8 cellular contexts compared by ENCODE assay signal in the genomic region with DNA sequence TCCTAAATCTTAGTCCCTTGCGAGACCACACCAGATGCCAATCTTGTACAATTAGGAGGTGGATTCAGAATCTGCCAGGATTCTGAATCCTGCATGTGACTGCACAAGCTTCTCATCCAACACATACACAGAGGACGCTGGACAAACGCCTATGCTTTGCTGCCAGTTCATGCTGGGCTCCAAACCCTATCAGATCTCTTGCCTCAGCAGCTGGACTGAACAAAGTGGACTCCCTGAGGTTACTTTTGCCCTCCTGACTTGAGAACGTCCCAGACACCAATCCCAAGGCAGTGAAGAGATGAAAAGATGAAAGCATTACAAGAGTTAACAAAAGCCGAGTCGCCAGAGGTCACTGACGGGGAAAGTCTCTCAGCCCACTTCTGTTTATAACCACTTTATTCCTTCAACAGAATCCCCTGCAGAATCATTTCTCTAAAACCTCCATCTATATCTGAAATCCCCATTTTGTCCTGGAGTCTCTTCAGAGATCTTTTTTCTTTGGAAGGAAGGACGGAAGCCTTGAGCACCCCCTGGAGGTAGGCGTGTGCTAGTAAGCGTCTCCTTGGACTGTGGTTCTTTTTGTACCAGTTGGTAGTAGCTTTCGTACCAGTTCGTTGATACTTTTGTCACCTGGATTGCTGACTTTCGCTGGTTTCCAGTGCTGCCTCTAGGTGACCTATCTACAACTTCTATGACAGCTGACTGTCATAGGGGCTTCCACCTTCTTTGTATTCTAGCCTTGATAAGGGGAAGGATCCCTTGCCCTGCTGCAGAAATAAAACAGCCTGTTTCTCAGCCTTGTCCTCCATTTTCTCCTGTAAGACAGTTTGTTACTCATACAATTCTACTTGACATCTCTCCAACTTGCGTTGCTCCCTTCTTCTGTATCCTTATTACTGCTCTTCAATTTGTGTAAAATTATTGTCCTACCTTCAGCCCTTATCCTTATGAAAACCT. TPM values are rescaled to one million over a fixed set of nuclear protein-coding genes. Genes with fewer than 3 reads are reported as not detected.
DNase-seq lines count a peak whose midpoint lies in the region; ATAC-seq, FAIRE-seq and TF ChIP-seq lines count a peak whose summit lies in the region.

No MANE protein-coding gene starts in this region.

- no peaks in the 10 kb centered on the region for H4K20me1 ChIP-seq in OCI-LY7 (ENCODE audit: insufficient read depth, low read length)

- no peaks in the 10 kb centered on the region for H3K27me3 ChIP-seq in Caco-2 (replicated peaks; ENCODE audit: control insufficient read depth, insufficient read depth, low read length)
- no peaks in the 10 kb centered on the region for H3K27me3 ChIP-seq in neutrophil

- no TSS peak for BruUV-seq in Caco-2 (replicated peaks; lab: Mats Ljungman, UMichigan)
- no TSS peak for BruUV-seq in OCI-LY7 (replicated peaks; lab: Mats Ljungman, UMichigan)

- ATAC-seq in GM21367 (IDR thresholded peaks at IDR 0.05; ENCODE audit: unreplicated experiment): peak; percentile 44

- H3K27ac Mint-ChIP-seq in Caco-2 (ENCODE audit: unreplicated experiment): peak overlapping the region; percentile 25

- H3K4me2 ChIP-seq in OCI-LY7 (ENCODE audit: low read length): peak overlapping the region; percentile 59

- H3K4me1 ChIP-seq in Caco-2 (peaks cover 12% of the 10 kb centered on the region), OCI-LY7 (ENCODE audit: insufficient read depth, low read length, poor library complexity, severe bottlenecking) (peaks cover 9% of the 10 kb centered on the region), neutrophil (ENCODE audit: control insufficient read depth in 1 of 2, insufficient read depth in 1 of 2, low read depth in 1 of 2, low read length in 1 of 2) (peaks cover 22 to 24% of the 10 kb centered on the region in 2 experiments)

- H3K36me3 ChIP-seq in Caco-2 (ENCODE audit: control insufficient read depth, insufficient read depth, low read length) (no peaks in the 10 kb centered on the region), OCI-LY7 (ENCODE audit: insufficient read depth, low read length) (no peaks in the 10 kb centered on the region), neutrophil (no peaks in the 10 kb centered on the region)

- no peaks in the 10 kb centered on the region for H3K36me3 Mint-ChIP-seq in Caco-2 (ENCODE audit: insufficient read depth, unreplicated experiment)

- H3K9me3 ChIP-seq in Caco-2 (no peaks in the 10 kb centered on the region), OCI-LY7 (ENCODE audit: low read length) (no peaks in the 10 kb centered on the region), neutrophil (no peaks in the 10 kb centered on the region)

- H3K4me1 Mint-ChIP-seq in Caco-2 (ENCODE audit: low read depth, unreplicated experiment): peaks cover 22% of the 10 kb centered on the region

- peak; percentile 98 for TF ChIP-seq CTCF in Caco-2 (IDR thresholded peaks at IDR 0.05; ENCODE audit: insufficient read depth in 1 of 2, low read depth in 1 of 2, low read length in 1 of 2, severe bottlenecking in 1 of 2, unreplicated experiment in 1 of 2)
- TF ChIP-seq CTCF in OCI-LY7 (conservative IDR thresholded peaks at IDR 0.05; ENCODE audit: low read length): peak; percentile 89
- TF ChIP-seq CTCF in fibroblast of pulmonary artery (IDR thresholded peaks at IDR 0.05; ENCODE audit: low read length, missing control alignments): peak; percentile 97
- peak; percentile 79 for TF ChIP-seq CTCF in neutrophil (IDR thresholded peaks at IDR 0.05)

- H3K4me3 ChIP-seq in Caco-2 (ENCODE audit: low read depth, low read length): no peak overlapping the region
- H3K4me3 ChIP-seq in OCI-LY7 (ENCODE audit: low read depth, low read length, poor library complexity, severe bottlenecking): no peak overlapping the region
- H3K4me3 ChIP-seq in fibroblast of pulmonary artery (replicated peaks; ENCODE audit: low read depth, low read length): peak overlapping the region; percentile 21
- H3K4me3 ChIP-seq in neutrophil (ENCODE audit: low read depth in 1 of 2, low read length in 1 of 2): peak overlapping the region in 1 of 2 experiments; percentile 22

- POLR2A ChIA-PET in Caco-2 (lab: Charles Lee) (interaction anchor here (1.0 kb wide), 1 partner anchor 149 kb away, joined by 5 read pairs; a partner anchor contains a TSS), OCI-LY7 (lab: Charles Lee) (interaction anchor here (0.5 to 1.1 kb wide), 4 partner anchors 11 to 186 kb away, joined by 3 to 7 read pairs (median 3); no protein-coding TSS in a partner anchor)

- CTCF ChIA-PET in Caco-2 (lab: Charles Lee) (interaction anchor here (0.6 to 1.7 kb wide), 13 partner anchors 12 to 364 kb away, joined by 3 to 9 read pairs (median 4); a partner anchor contains a TSS), OCI-LY7 (lab: Charles Lee; ENCODE audit: unreplicated experiment) (no interaction called here)

- H3K4me3 Mint-ChIP-seq in Caco-2 (ENCODE audit: unreplicated experiment): peak overlapping the region; percentile 15

- no peaks in the 10 kb centered on the region for H3K27me3 Mint-ChIP-seq in Caco-2 (ENCODE audit: insufficient read depth, unreplicated experiment)

- DNase-seq in Caco-2 (peak; percentile 74 to 88), HTR-8/SVneo (ENCODE audit: insufficient read length, low spot score) (peak; percentile 73), OCI-LY7 (ENCODE audit: low spot score) (peak; percentile 67), fibroblast of pulmonary artery (ENCODE audit: low read depth) (peak; percentile 87), substantia nigra (lab: John Stamatoyannopoulos, UW) (peak in 43 of 49 donors; percentile 4 to 73 (median 47))
- DNase-seq in activated T-cell treated with anti-CD3 and anti-CD28 coated beads, Interleukin-2, amount 50 U/mL, for 48 hours: peak; percentile 82 to 83

- no peak for FAIRE-seq in HTR-8/SVneo (lab: Jason Lieb, UNC)

- intact Hi-C loops in Caco-2 (cut with micrococcal nuclease; ENCODE audit: unreplicated experiment): loop anchor here (1.0 to 2.0 kb wide), 8 partner anchors 22 to 363 kb away; a partner anchor contains a TSS
- intact Hi-C loops in OCI-LY7 (cut with micrococcal nuclease; ENCODE audit: unreplicated experiment): loop anchor here (2.0 to 10.0 kb wide), 3 partner anchors 176 to 361 kb away; a partner anchor contains a TSS

- H3K79me2 ChIP-seq in OCI-LY7 (ENCODE audit: insufficient read depth, low read depth, low read length): no peaks in the 10 kb centered on the region

- H3K9me3 Mint-ChIP-seq in Caco-2 (ENCODE audit: unreplicated experiment): no peaks in the 10 kb centered on the region

- H2AFZ ChIP-seq in OCI-LY7 (ENCODE audit: low read length): peak overlapping the region; percentile 86

- no peak overlapping the region for H3K27ac ChIP-seq in OCI-LY7 (ENCODE audit: low read depth, low read length, poor library complexity, severe bottlenecking)
- H3K27ac ChIP-seq in neutrophil: peak overlapping the region; percentile 36
- H3K27ac ChIP-seq in substantia nigra (ENCODE audit: low read depth, low read length, poor library complexity, severe bottlenecking): peak overlapping the region; percentile 44

- no peaks in the 10 kb centered on the region for H3K9me2 ChIP-seq in OCI-LY7 (ENCODE audit: insufficient read depth, low read length)

RNA-seq across cellular contexts. Expression of a gene that starts 26.1 kb away (rescaled TPM):
- total RNA-seq in Caco-2 (2022) (68.3 and 75.5 TPM in 2 replicates), OCI-LY7 (2022) (34.4 and 40.2 TPM in 2 replicates)
- 25.2 and 30.4 TPM in 2 replicates for total RNA-seq in OCI-LY7 (2014; rRNA removed; shearing (Covaris generic))
